ENCODE assay signal across 12 cellular contexts in the genomic region with DNA sequence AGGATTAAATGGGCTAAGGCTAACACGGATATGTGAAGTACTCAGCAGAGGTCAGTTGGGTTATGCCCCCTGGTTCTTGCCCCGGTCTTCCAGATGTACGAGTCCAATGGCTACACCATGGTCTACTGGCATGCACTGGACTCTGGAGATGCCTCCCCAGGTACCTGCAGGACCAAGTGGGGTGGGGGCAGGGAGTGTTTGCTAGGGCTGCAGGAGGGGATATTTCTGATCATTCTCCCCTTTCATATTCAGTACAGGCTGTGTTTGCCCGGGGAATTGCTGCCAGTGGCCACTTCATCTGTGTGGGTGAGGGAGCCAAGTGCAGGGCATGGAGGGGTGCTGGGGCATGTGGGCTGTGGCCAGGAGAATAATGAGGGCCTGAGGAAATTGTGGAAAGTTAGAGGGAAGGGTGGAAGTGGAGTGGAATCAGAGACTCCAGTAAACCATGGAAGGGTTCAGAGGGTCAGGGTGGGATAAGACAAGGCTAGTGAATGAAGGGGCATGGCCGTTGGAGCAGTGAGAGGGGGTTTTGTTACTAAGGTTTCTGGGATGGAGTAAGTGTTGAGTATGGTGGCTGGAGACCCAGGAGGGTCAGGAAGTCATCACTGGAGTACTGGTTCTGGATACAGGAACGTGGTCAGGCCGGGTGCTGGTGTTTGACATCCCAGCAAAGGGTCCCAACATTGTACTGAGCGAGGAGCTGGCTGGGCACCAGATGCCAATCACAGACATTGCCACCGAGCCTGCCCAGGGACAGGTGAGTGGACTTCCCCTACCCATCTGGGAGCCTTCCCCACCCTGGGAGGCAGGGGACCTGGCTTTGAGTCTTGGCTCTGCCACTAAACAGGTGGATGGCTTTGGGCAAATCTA. TPM values are rescaled to one million over a fixed set of nuclear protein-coding genes. Genes with fewer than 3 reads are reported as not detected.
A peak's percentile ranks its signal among the peaks of the same experiment; 100 is the strongest.
DNase-seq lines count a peak whose midpoint lies in the region; ATAC-seq and TF ChIP-seq lines count a peak whose summit lies in the region.
"Had no signal": no experiment of that assay in that cellular context is flagged by ENCODE, and none has a peak within 500 bp of the region (broad histone marks: within the 10 kb centered on the region; RNA-seq: fewer than 3 reads in every experiment).

No MANE protein-coding gene starts in this region.

- H3K27ac Mint-ChIP-seq in activated T-helper 1 cell treated with anti-CD3 and anti-CD28 coated beads, Interleukin-12 subunit alpha, Interleukin-12 subunit beta, Interleukin-2, Interleukin-4 antibody, amounts not matched to agents 30 ng/mL and 10 ng/mL and 1 ng/mL, durations not matched to agents 14 hours and 24 hours and 36 hours: peak overlapping the region; percentile 49

- intact Hi-C loops in left cardiac atrium (cut with DNase I): no loop called here
- intact Hi-C loops in activated T-helper 1 cell treated with anti-CD3 and anti-CD28 coated beads, Interleukin-12 subunit alpha, Interleukin-12 subunit beta, Interleukin-2, Interleukin-4 antibody, amounts not matched to agents 30 ng/mL and 10 ng/mL and 1 ng/mL, durations not matched to agents 14 hours and 24 hours and 36 hours (cut with micrococcal nuclease): loop anchor here (10.0 kb wide), 1 partner anchor 231 kb away; a partner anchor contains a TSS

- peak overlapping the region; percentile 98 for H3K4me3 Mint-ChIP-seq in activated T-helper 1 cell treated with anti-CD3 and anti-CD28 coated beads, Interleukin-12 subunit alpha, Interleukin-12 subunit beta, Interleukin-2, Interleukin-4 antibody, amounts not matched to agents 30 ng/mL and 10 ng/mL and 1 ng/mL, durations not matched to agents 14 hours and 24 hours and 36 hours

- 90% methylated on average over 9 of the region's 9 CpGs for WGBS in hepatocyte (ENCODE audit: low lambda C conversion rate, missing lambda C conversion rate)

- H3K9me3 ChIP-seq in cardiac muscle cell (ENCODE audit: low read depth) (no peaks in the 10 kb centered on the region), hepatocyte (ENCODE audit: low read depth) (no peaks in the 10 kb centered on the region)

- H3K4me3 ChIP-seq in cardiac muscle cell (no peak overlapping the region), coronary artery (no peak overlapping the region), hepatocyte (no peak overlapping the region)

- H3K36me3 Mint-ChIP-seq in activated T-helper 1 cell treated with anti-CD3 and anti-CD28 coated beads, Interleukin-12 subunit alpha, Interleukin-12 subunit beta, Interleukin-2, Interleukin-4 antibody, amounts not matched to agents 30 ng/mL and 10 ng/mL and 1 ng/mL, durations not matched to agents 14 hours and 24 hours and 36 hours (ENCODE audit: low read depth): peaks cover 25% of the 10 kb centered on the region

- no peaks in the 10 kb centered on the region for H3K9me2 ChIP-seq in hepatocyte (replicated peaks; ENCODE audit: insufficient read depth)

- H3K27me3 ChIP-seq in cardiac muscle cell (no peaks in the 10 kb centered on the region), hepatocyte (no peaks in the 10 kb centered on the region)

- peaks cover 29% of the 10 kb centered on the region for H3K4me1 Mint-ChIP-seq in activated T-helper 1 cell treated with anti-CD3 and anti-CD28 coated beads, Interleukin-12 subunit alpha, Interleukin-12 subunit beta, Interleukin-2, Interleukin-4 antibody, amounts not matched to agents 30 ng/mL and 10 ng/mL and 1 ng/mL, durations not matched to agents 14 hours and 24 hours and 36 hours (ENCODE audit: low read depth)

- no peaks in the 10 kb centered on the region for H3K9me3 Mint-ChIP-seq in activated T-helper 1 cell treated with anti-CD3 and anti-CD28 coated beads, Interleukin-12 subunit alpha, Interleukin-12 subunit beta, Interleukin-2, Interleukin-4 antibody, amounts not matched to agents 30 ng/mL and 10 ng/mL and 1 ng/mL, durations not matched to agents 14 hours and 24 hours and 36 hours

- H3K27me3 Mint-ChIP-seq in activated T-helper 1 cell treated with anti-CD3 and anti-CD28 coated beads, Interleukin-12 subunit alpha, Interleukin-12 subunit beta, Interleukin-2, Interleukin-4 antibody, amounts not matched to agents 30 ng/mL and 10 ng/mL and 1 ng/mL, durations not matched to agents 14 hours and 24 hours and 36 hours (ENCODE audit: insufficient read depth): no peaks in the 10 kb centered on the region

- peak overlapping the region; percentile 72 for H3K27ac ChIP-seq in cardiac muscle cell
- H3K27ac ChIP-seq in temporal lobe (ENCODE audit: low read depth, low read length): peak overlapping the region; percentile 25
- no peak overlapping the region for H3K27ac ChIP-seq in coronary artery
- H3K27ac ChIP-seq in hepatocyte: no peak overlapping the region
- H3K27ac ChIP-seq: KMS-11 had no signal

- ATAC-seq in left cardiac atrium: no peak
- ATAC-seq in left lobe of liver: peak; percentile 2

- no peaks in the 10 kb centered on the region for H3K4me1 ChIP-seq in cardiac muscle cell (ENCODE audit: low read depth)
- H3K4me1 ChIP-seq in hepatocyte (ENCODE audit: insufficient read depth): peaks cover 4% of the 10 kb centered on the region

- H2AFZ ChIP-seq in hepatocyte: no peak overlapping the region

- H4K20me1 ChIP-seq in hepatocyte (ENCODE audit: insufficient read depth, poor library complexity, severe bottlenecking): no peaks in the 10 kb centered on the region

- no peaks in the 10 kb centered on the region for H3K79me2 ChIP-seq in hepatocyte

- no peak for DNase-seq in cardiac muscle cell (ENCODE audit: low read depth in 1 of 2, low spot score in 1 of 2)
- no peak for DNase-seq in left cardiac atrium
- DNase-seq in activated T-helper 1 cell treated with anti-CD3 and anti-CD28 coated beads, Interleukin-12 subunit alpha, Interleukin-12 subunit beta, Interleukin-2, Interleukin-4 antibody, amounts not matched to agents 30 ng/mL and 10 ng/mL and 1 ng/mL, durations not matched to agents 14 hours and 24 hours and 36 hours (ENCODE audit: low spot score): no peak
- no peak for DNase-seq in left lobe of liver (ENCODE audit: low spot score)
- no peak for DNase-seq in coronary artery (ENCODE audit: low spot score)
- no peak for DNase-seq in hepatocyte (ENCODE audit: low spot score)
- no peak for DNase-seq in activated gamma-delta T cell (lab: John Stamatoyannopoulos, UW)
- DNase-seq: DMS79, NCI-H187, NCI-H748 treated with DMSO at 0.1 percent for 48 hours had no signal

- TF ChIP-seq CTCF in cardiac muscle cell (IDR thresholded peaks at IDR 0.05; ENCODE audit: low read depth, low read length) (no peak), coronary artery (IDR thresholded peaks at IDR 0.05) (no peak), hepatocyte (IDR thresholded peaks at IDR 0.05; ENCODE audit: poor library complexity) (no peak)

- H3K36me3 ChIP-seq in cardiac muscle cell (peaks cover 12% of the 10 kb centered on the region), hepatocyte (replicated peaks; ENCODE audit: insufficient read depth, low read depth) (no peaks in the 10 kb centered on the region)

- no peak overlapping the region for H3K4me2 ChIP-seq in hepatocyte

RNA-seq across cellular contexts. Expression of a gene that starts 1.9 kb away (rescaled TPM):
- total RNA-seq in cardiac muscle cell (88.5 and 91.5 TPM in 2 replicates), left cardiac atrium (1 to 10 TPM; 4.1 to 5.5 TPM), left lobe of liver (1.5 TPM), temporal lobe (32.9 TPM), hepatocyte (6.2 and 7.1 TPM in 2 replicates)
- polyA plus RNA-seq in cardiac muscle cell (132 and 159 TPM in 2 replicates), hepatocyte (22.2 and 22.6 TPM in 2 replicates)
- 56.4 and 58.6 TPM in 2 replicates for total RNA-seq in activated T-helper 1 cell treated with anti-CD3 and anti-CD28 coated beads, Interleukin-12 subunit alpha, Interleukin-12 subunit beta, Interleukin-2, Interleukin-4 antibody, amounts not matched to agents 30 ng/mL and 10 ng/mL and 1 ng/mL, durations not matched to agents 14 hours and 24 hours and 36 hours

RNA-seq across cellular contexts. Expression of a gene that starts 2.0 kb away (rescaled TPM):
- total RNA-seq in cardiac muscle cell: 7.6 and 9.5 TPM in 2 replicates
- 7.1 and 8.5 TPM in 2 replicates for polyA plus RNA-seq in cardiac muscle cell
- under 1 TPM; 0.59 to 0.79 TPM for total RNA-seq in left cardiac atrium
- total RNA-seq in activated T-helper 1 cell treated with anti-CD3 and anti-CD28 coated beads, Interleukin-12 subunit alpha, Interleukin-12 subunit beta, Interleukin-2, Interleukin-4 antibody, amounts not matched to agents 30 ng/mL and 10 ng/mL and 1 ng/mL, durations not matched to agents 14 hours and 24 hours and 36 hours: 1.9 and 2.4 TPM in 2 replicates
- 0.38 TPM for total RNA-seq in left lobe of liver
- 1.2 TPM for total RNA-seq in temporal lobe
- total RNA-seq in hepatocyte: 0.32 and 0.37 TPM in 2 replicates
- 0.76 and 4.2 TPM in 2 replicates for polyA plus RNA-seq in hepatocyte

RNA-seq across cellular contexts. Expression of a gene that starts 18.3 kb away (rescaled TPM):
- total RNA-seq in cardiac muscle cell (41.1 and 53.3 TPM in 2 replicates), left cardiac atrium (10 to 100 TPM; 14.1 to 18.7 TPM), left lobe of liver (114 TPM), temporal lobe (3.4 TPM), hepatocyte (66.1 and 74.2 TPM in 2 replicates)
- polyA plus RNA-seq in cardiac muscle cell (53.3 and 61.7 TPM in 2 replicates), hepatocyte (77.5 and 85.0 TPM in 2 replicates)
- total RNA-seq in activated T-helper 1 cell treated with anti-CD3 and anti-CD28 coated beads, Interleukin-12 subunit alpha, Interleukin-12 subunit beta, Interleukin-2, Interleukin-4 antibody, amounts not matched to agents 30 ng/mL and 10 ng/mL and 1 ng/mL, durations not matched to agents 14 hours and 24 hours and 36 hours: 4.0 and 4.2 TPM in 2 replicates

RNA-seq across cellular contexts. Expression of a gene that starts 31.4 kb away (rescaled TPM):
- total RNA-seq in cardiac muscle cell (23.0 and 40.9 TPM in 2 replicates), left cardiac atrium (10 to 100 TPM; 21.1 to 22.1 TPM), left lobe of liver (16.5 TPM), temporal lobe (6.9 TPM), hepatocyte (16.0 and 20.0 TPM in 2 replicates)
- polyA plus RNA-seq in cardiac muscle cell (15.4 and 23.8 TPM in 2 replicates), hepatocyte (18.9 and 19.9 TPM in 2 replicates)
- 67.8 and 70.0 TPM in 2 replicates for total RNA-seq in activated T-helper 1 cell treated with anti-CD3 and anti-CD28 coated beads, Interleukin-12 subunit alpha, Interleukin-12 subunit beta, Interleukin-2, Interleukin-4 antibody, amounts not matched to agents 30 ng/mL and 10 ng/mL and 1 ng/mL, durations not matched to agents 14 hours and 24 hours and 36 hours

RNA-seq across cellular contexts. Expression of a gene that starts 34.8 kb away (rescaled TPM):
- total RNA-seq in cardiac muscle cell (168 and 174 TPM in 2 replicates), left cardiac atrium (10 to 100 TPM; 42.2 to 56.7 TPM), left lobe of liver (38.8 TPM), temporal lobe (18.4 TPM), hepatocyte (66.5 and 85.7 TPM in 2 replicates)
- polyA plus RNA-seq in cardiac muscle cell (156 and 170 TPM in 2 replicates), hepatocyte (87.5 and 95.0 TPM in 2 replicates)
- 32.6 and 35.3 TPM in 2 replicates for total RNA-seq in activated T-helper 1 cell treated with anti-CD3 and anti-CD28 coated beads, Interleukin-12 subunit alpha, Interleukin-12 subunit beta, Interleukin-2, Interleukin-4 antibody, amounts not matched to agents 30 ng/mL and 10 ng/mL and 1 ng/mL, durations not matched to agents 14 hours and 24 hours and 36 hours

Comparison
In these comparisons a context has a peak if more than half of its experiments do, and no peak if none do; other contexts are left out.
1. H3K27ac ChIP-seq: peak in cardiac muscle cell (single experiment) and temporal lobe (single experiment); none in coronary artery (0 of 2) and hepatocyte (single experiment).